ENCODE assay signal across 7 cellular contexts in genomic region chr12:129138776-129139175, GRCh38.
"Had no signal": no experiment of that assay in that cellular context is flagged by ENCODE, and none has a peak within 500 bp of the region (broad histone marks: within the 10 kb centered on the region; RNA-seq: fewer than 3 reads in every experiment).

No MANE protein-coding gene starts in this region.

- H3K36me3 Mint-ChIP-seq: IgD-negative memory B cell had no signal

- H3K4me1 Mint-ChIP-seq: IgD-negative memory B cell had no signal

- DNase-seq: IMR-90, KBM-7, KG1 had no signal

- H3K4me3 Mint-ChIP-seq: IgD-negative memory B cell had no signal

- ATAC-seq: HepG2, K562 had no signal

- H3K27ac Mint-ChIP-seq: IgD-negative memory B cell had no signal

- H3K27me3 Mint-ChIP-seq: IgD-negative memory B cell had no signal

- H3K27ac ChIP-seq: HL-60 had no signal

- H3K4me3 ChIP-seq: K562 had no signal
